In the genomic region with DNA sequence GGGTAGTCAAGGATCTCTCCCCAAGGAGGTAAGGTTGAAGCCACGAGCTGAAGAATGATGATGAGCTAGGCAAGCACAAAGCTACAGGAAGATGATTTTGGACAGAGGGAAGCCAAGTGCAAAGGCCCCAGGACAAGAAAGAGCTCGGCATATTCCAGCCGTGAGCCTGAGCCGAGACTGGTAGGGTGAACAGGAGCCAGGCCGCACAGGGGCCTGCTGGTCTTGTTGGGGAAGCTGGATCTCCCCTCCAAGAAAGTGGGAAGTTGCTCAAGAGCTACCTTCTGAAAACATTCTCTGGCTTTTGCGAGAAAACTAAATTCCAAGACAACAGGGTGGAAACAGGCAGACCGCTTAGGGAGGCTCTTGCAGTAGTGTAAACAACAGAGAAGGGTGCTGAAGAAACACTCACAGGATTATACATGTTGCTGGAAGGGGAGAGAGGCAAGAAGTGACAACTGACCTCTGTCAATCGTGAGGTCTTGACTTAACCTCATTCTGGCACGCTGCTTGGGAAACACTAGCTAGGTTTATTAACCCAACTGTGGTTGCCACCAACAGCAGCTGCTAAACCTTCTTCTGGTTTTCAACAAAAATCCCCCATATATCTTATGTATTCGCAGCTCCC, we compare ENCODE assay signal across 15 cellular contexts.
DNase-seq lines count a peak whose midpoint lies in the region; ATAC-seq and TF ChIP-seq lines count a peak whose summit lies in the region.
"Had no signal": no experiment of that assay in that cellular context is flagged by ENCODE, and none has a peak within 500 bp of the region (broad histone marks: within the 10 kb centered on the region; RNA-seq: fewer than 3 reads in every experiment).

No MANE protein-coding gene starts in this region.

- ATAC-seq in HG02970 (IDR thresholded peaks at IDR 0.05; ENCODE audit: low FRiP score, unreplicated experiment) (no peak), esophagus mucosa (no peak)

- H3K36me3 Mint-ChIP-seq in nephron progenitor cell (ENCODE audit: low read depth) (peaks cover 16% of the 10 kb centered on the region), glutamatergic neuron (ENCODE audit: unreplicated experiment) (peaks cover 4% of the 10 kb centered on the region)

- no peaks in the 10 kb centered on the region for H3K36me3 ChIP-seq in SJSA1
- H3K36me3 ChIP-seq: Peyer's patch had no signal

- H3K4me3 ChIP-seq in SJSA1 = no peak overlapping the region
- no peak overlapping the region for H3K4me3 ChIP-seq in fibroblast of villous mesenchyme (ENCODE audit: low read depth, low read length)
- H3K4me3 ChIP-seq: BLaER1 treated with 17β-estradiol and CSF1 and Interleukin-3, amounts not matched to agents 10 nM and 100 nM; Peyer's patch had no signal

- H3K9me3 ChIP-seq in SJSA1 (replicated peaks) = no peaks in the 10 kb centered on the region
- H3K9me3 ChIP-seq: Peyer's patch had no signal

- H3K9me3 Mint-ChIP-seq in nephron progenitor cell (peaks cover 17% of the 10 kb centered on the region), glutamatergic neuron (ENCODE audit: unreplicated experiment) (peaks cover 1% of the 10 kb centered on the region)

- H3K4me1 Mint-ChIP-seq in nephron progenitor cell = peaks cover 10% of the 10 kb centered on the region
- H3K4me1 Mint-ChIP-seq in glutamatergic neuron (ENCODE audit: low read depth, unreplicated experiment) = no peaks in the 10 kb centered on the region

- peak overlapping the region; percentile 71; the same call in 1 of the 2 replicates for H3K27ac ChIP-seq in SJSA1
- H3K27ac ChIP-seq: BLaER1 treated with 17β-estradiol and CSF1 and Interleukin-3, amounts not matched to agents 10 nM and 100 nM; Peyer's patch had no signal

- H3K27ac Mint-ChIP-seq in nephron progenitor cell (peak overlapping the region; percentile 57), glutamatergic neuron (ENCODE audit: unreplicated experiment) (no peak overlapping the region)

- H3K27me3 Mint-ChIP-seq in nephron progenitor cell (ENCODE audit: low read depth, poor library complexity) = no peaks in the 10 kb centered on the region
- H3K27me3 Mint-ChIP-seq in glutamatergic neuron (ENCODE audit: unreplicated experiment) = no peaks in the 10 kb centered on the region

- TF ChIP-seq CTCF in fibroblast of villous mesenchyme (IDR thresholded peaks at IDR 0.05; ENCODE audit: insufficient read depth, low read depth, low read length) (no peak), nephron progenitor cell (IDR thresholded peaks at IDR 0.05) (no peak), glutamatergic neuron (IDR thresholded peaks at IDR 0.05; ENCODE audit: partially characterized antibody, unreplicated experiment) (no peak)

- peak; percentile 49 for DNase-seq in EH (ENCODE audit: low read depth)
- no peak for DNase-seq in SJSA1 (ENCODE audit: low read depth in 1 of 2, low spot score in 2 of 2)
- DNase-seq in fibroblast of villous mesenchyme (ENCODE audit: low read depth) = peak; percentile 57
- no peak for DNase-seq in nephron progenitor cell
- no peak for DNase-seq in superior temporal gyrus (ENCODE audit: extremely low spot score)
- DNase-seq in glutamatergic neuron = no peak
- DNase-seq: MM.1S, NCI-H1436, NCI-H2081, NCI-H510A treated with DMSO at 0.1 percent for 48 hours, Peyer's patch, SHP77 had no signal

- H3K4me3 Mint-ChIP-seq in nephron progenitor cell = no peak overlapping the region
- H3K4me3 Mint-ChIP-seq in glutamatergic neuron (ENCODE audit: unreplicated experiment) = no peak overlapping the region

- H3K4me1 ChIP-seq in SJSA1 (replicated peaks) = peaks cover 46% of the 10 kb centered on the region
- H3K4me1 ChIP-seq: Peyer's patch had no signal

- no peaks in the 10 kb centered on the region for H3K27me3 ChIP-seq in SJSA1 (replicated peaks)
- H3K27me3 ChIP-seq: BLaER1 treated with 17β-estradiol and CSF1 and Interleukin-3, amounts not matched to agents 10 nM and 100 nM; Peyer's patch had no signal

Comparison
In these comparisons a context has a peak if more than half of its experiments do, and no peak if none do; other contexts are left out.
1. DNase-seq: peak in EH (single experiment) and fibroblast of villous mesenchyme (single experiment); none in SJSA1 (0 of 2), nephron progenitor cell (single experiment), superior temporal gyrus (single experiment) and glutamatergic neuron (single experiment).